Comparison of ENCODE assay signal across 1 cellular context in the genomic region with DNA sequence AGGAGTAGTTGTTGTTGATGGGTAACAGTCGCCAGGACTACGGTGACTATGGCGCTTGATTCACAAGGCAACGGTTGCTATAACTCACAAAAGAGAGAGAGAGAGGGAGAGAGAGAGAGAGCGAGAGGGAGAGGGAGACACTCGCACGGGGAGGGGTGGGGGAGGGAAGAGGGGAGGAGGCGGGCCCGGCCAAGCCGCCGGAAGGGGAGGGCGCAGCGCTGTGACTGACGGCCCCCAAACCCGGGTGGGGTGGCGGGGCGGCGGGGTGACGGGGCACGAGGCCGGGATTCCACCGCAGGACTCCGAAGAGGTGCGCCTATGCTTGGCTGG.
A peak's percentile ranks its signal among the peaks of the same experiment; 100 is the strongest.
TF ChIP-seq lines count a peak whose summit lies in the region.

RFX3 (minus strand) TSS at position 166 of the 330 bp plus-strand sequence. CDS start 130,413 bp downstream, outside the sequence.

TF ChIP-seq in K562, 482 proteins besides CTCF, POLR2A, EP300 and RAD21 (continued from another document and continues in another):
- TF ChIP-seq, protein P1, sequence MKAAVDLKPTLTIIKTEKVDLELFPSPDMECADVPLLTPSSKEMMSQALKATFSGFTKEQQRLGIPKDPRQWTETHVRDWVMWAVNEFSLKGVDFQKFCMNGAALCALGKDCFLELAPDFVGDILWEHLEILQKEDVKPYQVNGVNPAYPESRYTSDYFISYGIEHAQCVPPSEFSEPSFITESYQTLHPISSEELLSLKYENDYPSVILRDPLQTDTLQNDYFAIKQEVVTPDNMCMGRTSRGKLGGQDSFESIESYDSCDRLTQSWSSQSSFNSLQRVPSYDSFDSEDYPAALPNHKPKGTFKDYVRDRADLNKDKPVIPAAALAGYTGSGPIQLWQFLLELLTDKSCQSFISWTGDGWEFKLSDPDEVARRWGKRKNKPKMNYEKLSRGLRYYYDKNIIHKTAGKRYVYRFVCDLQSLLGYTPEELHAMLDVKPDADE (conservative IDR thresholded peaks at IDR 0.05; ENCODE audit: control insufficient read depth, low read depth, low read length) = 0 out of 2 replicates have a peak, but pooled peaks have one; percentile 15
- no peak for TF ChIP-seq ZNF740 (CRISPR knock-in tag; IDR thresholded peaks at IDR 0.05)
- no peak for TF ChIP-seq ZNF740 (tag; IDR thresholded peaks at IDR 0.05)
- 0 out of 4 replicates have a peak, but pooled peaks of 1 of the 2 experiments have one; percentile 41 for TF ChIP-seq ZNF639 (CRISPR knock-in tag; conservative IDR thresholded peaks at IDR 0.05 in 1 of 2, IDR thresholded peaks at IDR 0.05 in 1 of 2)
- TF ChIP-seq, protein P2, sequence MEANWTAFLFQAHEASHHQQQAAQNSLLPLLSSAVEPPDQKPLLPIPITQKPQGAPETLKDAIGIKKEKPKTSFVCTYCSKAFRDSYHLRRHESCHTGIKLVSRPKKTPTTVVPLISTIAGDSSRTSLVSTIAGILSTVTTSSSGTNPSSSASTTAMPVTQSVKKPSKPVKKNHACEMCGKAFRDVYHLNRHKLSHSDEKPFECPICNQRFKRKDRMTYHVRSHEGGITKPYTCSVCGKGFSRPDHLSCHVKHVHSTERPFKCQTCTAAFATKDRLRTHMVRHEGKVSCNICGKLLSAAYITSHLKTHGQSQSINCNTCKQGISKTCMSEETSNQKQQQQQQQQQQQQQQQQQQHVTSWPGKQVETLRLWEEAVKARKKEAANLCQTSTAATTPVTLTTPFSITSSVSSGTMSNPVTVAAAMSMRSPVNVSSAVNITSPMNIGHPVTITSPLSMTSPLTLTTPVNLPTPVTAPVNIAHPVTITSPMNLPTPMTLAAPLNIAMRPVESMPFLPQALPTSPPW (CRISPR knock-in tag; IDR thresholded peaks at IDR 0.05) = peak; percentile 97
- TF ChIP-seq CUX1 (CRISPR knock-in tag; IDR thresholded peaks at IDR 0.05) = no peak
- no peak for TF ChIP-seq TCF7L2 (IDR thresholded peaks at IDR 0.05; ENCODE audit: low read depth, low read length)
- peak; percentile 71 for TF ChIP-seq ZNF395 (CRISPR knock-in tag; IDR thresholded peaks at IDR 0.05)
- TF ChIP-seq ZNF778 (CRISPR knock-in tag; IDR thresholded peaks at IDR 0.05) = no peak
- peak; percentile 96 for TF ChIP-seq RFX1 (IDR thresholded peaks at IDR 0.05)
- TF ChIP-seq TEAD1 (CRISPR knock-in tag; IDR thresholded peaks at IDR 0.05) = 0 out of 4 replicates have a peak, but pooled peaks of 1 of the 2 experiments have one; percentile 7
- no peak for TF ChIP-seq ZNF77 (CRISPR knock-in tag; IDR thresholded peaks at IDR 0.05)
- peak; percentile 100 for TF ChIP-seq MXI1 (IDR thresholded peaks at IDR 0.05; ENCODE audit: low read depth, low read length)
- peak in 2 of 3 experiments; percentile 17 to 47 for TF ChIP-seq YY1 (IDR thresholded peaks at IDR 0.05; ENCODE audit: borderline replicate concordance in 1 of 3, control insufficient read depth in 1 of 3, extremely low read depth in 1 of 3, insufficient read depth in 3 of 3, insufficient read length in 1 of 3, insufficient replicate concordance in 2 of 3, low read depth in 1 of 3, low read length in 2 of 3)
- TF ChIP-seq ZNF146 (CRISPR knock-in tag; IDR thresholded peaks at IDR 0.05; ENCODE audit: unreplicated experiment) = no peak
- peak; percentile 94 for TF ChIP-seq RBM22 (IDR thresholded peaks at IDR 0.05; ENCODE audit: low read depth, low read length, poor library complexity, severe bottlenecking)
- peak in 1 of 2 experiments; percentile 80; a peak in 2 of 4 replicates for TF ChIP-seq HDAC1 (IDR thresholded peaks at IDR 0.05)
- peak; percentile 11; the same call in 1 of the 2 replicates for TF ChIP-seq JUND (IDR thresholded peaks at IDR 0.05; ENCODE audit: borderline replicate concordance, low read depth, low read length)
- no peak; the same call in 2 of the 3 replicates for TF ChIP-seq JUND (tag; IDR thresholded peaks at IDR 0.05; ENCODE audit: borderline replicate concordance, low read depth, low read length)
- no peak for TF ChIP-seq ETV5 (CRISPR knock-in tag; IDR thresholded peaks at IDR 0.05; ENCODE audit: low read depth)
- no peak for TF ChIP-seq EP400 (IDR thresholded peaks at IDR 0.05)
- TF ChIP-seq RNF2 (IDR thresholded peaks at IDR 0.05) = peak; percentile 74
- peak in 1 of 2 experiments; percentile 84; a peak in 2 of 4 replicates for TF ChIP-seq RCOR1 (IDR thresholded peaks at IDR 0.05; ENCODE audit: borderline replicate concordance in 1 of 2, low read depth in 2 of 2, low read length in 2 of 2)
- no peak for TF ChIP-seq PPARD (CRISPR knock-in tag; IDR thresholded peaks at IDR 0.05)
- 0 out of 2 replicates have a peak, but pooled peaks have one; percentile 13 for TF ChIP-seq MBD2 (IDR thresholded peaks at IDR 0.05; ENCODE audit: borderline replicate concordance, low read depth)
- peak; percentile 99 for TF ChIP-seq NEUROD1 (IDR thresholded peaks at IDR 0.05; ENCODE audit: borderline replicate concordance, low read depth, low read length, partially characterized antibody)
- no peak for TF ChIP-seq CAMTA2 (CRISPR knock-in tag; conservative IDR thresholded peaks at IDR 0.05)
- TF ChIP-seq, protein P3, sequence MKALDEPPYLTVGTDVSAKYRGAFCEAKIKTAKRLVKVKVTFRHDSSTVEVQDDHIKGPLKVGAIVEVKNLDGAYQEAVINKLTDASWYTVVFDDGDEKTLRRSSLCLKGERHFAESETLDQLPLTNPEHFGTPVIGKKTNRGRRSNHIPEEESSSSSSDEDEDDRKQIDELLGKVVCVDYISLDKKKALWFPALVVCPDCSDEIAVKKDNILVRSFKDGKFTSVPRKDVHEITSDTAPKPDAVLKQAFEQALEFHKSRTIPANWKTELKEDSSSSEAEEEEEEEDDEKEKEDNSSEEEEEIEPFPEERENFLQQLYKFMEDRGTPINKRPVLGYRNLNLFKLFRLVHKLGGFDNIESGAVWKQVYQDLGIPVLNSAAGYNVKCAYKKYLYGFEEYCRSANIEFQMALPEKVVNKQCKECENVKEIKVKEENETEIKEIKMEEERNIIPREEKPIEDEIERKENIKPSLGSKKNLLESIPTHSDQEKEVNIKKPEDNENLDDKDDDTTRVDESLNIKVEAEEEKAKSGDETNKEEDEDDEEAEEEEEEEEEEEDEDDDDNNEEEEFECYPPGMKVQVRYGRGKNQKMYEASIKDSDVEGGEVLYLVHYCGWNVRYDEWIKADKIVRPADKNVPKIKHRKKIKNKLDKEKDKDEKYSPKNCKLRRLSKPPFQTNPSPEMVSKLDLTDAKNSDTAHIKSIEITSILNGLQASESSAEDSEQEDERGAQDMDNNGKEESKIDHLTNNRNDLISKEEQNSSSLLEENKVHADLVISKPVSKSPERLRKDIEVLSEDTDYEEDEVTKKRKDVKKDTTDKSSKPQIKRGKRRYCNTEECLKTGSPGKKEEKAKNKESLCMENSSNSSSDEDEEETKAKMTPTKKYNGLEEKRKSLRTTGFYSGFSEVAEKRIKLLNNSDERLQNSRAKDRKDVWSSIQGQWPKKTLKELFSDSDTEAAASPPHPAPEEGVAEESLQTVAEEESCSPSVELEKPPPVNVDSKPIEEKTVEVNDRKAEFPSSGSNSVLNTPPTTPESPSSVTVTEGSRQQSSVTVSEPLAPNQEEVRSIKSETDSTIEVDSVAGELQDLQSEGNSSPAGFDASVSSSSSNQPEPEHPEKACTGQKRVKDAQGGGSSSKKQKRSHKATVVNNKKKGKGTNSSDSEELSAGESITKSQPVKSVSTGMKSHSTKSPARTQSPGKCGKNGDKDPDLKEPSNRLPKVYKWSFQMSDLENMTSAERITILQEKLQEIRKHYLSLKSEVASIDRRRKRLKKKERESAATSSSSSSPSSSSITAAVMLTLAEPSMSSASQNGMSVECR (CRISPR knock-in tag; IDR thresholded peaks at IDR 0.05) = peak; percentile 42; the same call in 1 of the 2 replicates
- TF ChIP-seq FOXJ2 (tag; IDR thresholded peaks at IDR 0.05) = peak; percentile 100
- TF ChIP-seq E2F6 (IDR thresholded peaks at IDR 0.05; ENCODE audit: borderline replicate concordance in 1 of 2, extremely low read depth in 1 of 2, insufficient read depth in 1 of 2, insufficient read length in 1 of 2, low read depth in 1 of 2, low read length in 1 of 2, poor library complexity in 1 of 2, severe bottlenecking in 1 of 2) = peak in 1 of 2 experiments; percentile 76
- TF ChIP-seq BHLHE40 (IDR thresholded peaks at IDR 0.05; ENCODE audit: low read length) = peak; percentile 29; the same call in 1 of the 2 replicates
- TF ChIP-seq CREM (IDR thresholded peaks at IDR 0.05; ENCODE audit: low read depth) = peak; percentile 55
- peak; percentile 93 for TF ChIP-seq FOXJ3 (CRISPR knock-in tag; IDR thresholded peaks at IDR 0.05)
- TF ChIP-seq CSDE1 (IDR thresholded peaks at IDR 0.05) = peak in 1 of 2 experiments; percentile 86; a peak in 2 of 4 replicates
- TF ChIP-seq CHD2 (IDR thresholded peaks at IDR 0.05; ENCODE audit: low read depth, low read length) = peak; percentile 24; the same call in 1 of the 2 replicates
- no peak for TF ChIP-seq KDM5B (IDR thresholded peaks at IDR 0.05; ENCODE audit: insufficient replicate concordance, low read depth, low read length)
- no peak for TF ChIP-seq TAL1 (IDR thresholded peaks at IDR 0.05)
- peak; percentile 57 to 95; a peak in 2 of 4 replicates for TF ChIP-seq SIN3A (IDR thresholded peaks at IDR 0.05; ENCODE audit: borderline replicate concordance in 2 of 2, control insufficient read depth in 1 of 2, low read depth in 2 of 2, low read length in 2 of 2)
- 0 out of 2 replicates have a peak, but pooled peaks have one; percentile 25 for TF ChIP-seq NBN (IDR thresholded peaks at IDR 0.05; ENCODE audit: low read depth)
- no peak for TF ChIP-seq NCOA2 (IDR thresholded peaks at IDR 0.05; ENCODE audit: partially characterized antibody in 2 of 2)
- 0 out of 2 replicates have a peak, but pooled peaks have one; percentile 49 for TF ChIP-seq GATAD2A (IDR thresholded peaks at IDR 0.05)
